26 cellular contexts compared by ENCODE assay signal in the genomic region with DNA sequence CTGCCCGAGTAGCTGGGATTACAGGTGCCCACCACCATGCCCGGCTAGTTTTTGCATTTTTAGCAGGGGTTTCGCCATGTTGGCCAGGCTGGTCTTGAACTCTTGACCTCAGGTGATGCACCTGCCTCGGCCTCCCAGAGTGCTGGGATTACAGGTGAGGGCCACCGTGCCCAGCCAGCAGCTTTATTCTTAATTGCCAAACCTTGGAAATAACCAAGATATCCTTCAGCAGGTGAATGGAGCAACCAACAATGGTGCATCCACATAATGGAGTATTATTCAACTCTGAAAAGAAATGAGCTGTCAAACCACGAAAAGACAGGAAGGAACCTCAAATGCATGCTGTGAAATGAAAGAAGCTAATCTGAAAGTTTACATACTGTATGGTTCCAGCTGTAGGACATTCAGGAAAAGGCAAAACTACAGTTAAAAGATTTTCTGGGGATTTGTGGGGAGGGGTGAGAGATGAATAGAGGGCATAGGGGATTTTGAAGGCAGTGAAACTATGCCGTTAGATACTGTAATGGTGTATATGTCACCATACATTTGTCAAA.
A peak's percentile ranks its signal among the peaks of the same experiment; 100 is the strongest.
DNase-seq lines count a peak whose midpoint lies in the region; ATAC-seq, FAIRE-seq and TF ChIP-seq lines count a peak whose summit lies in the region.
"Had no signal": no experiment of that assay in that cellular context is flagged by ENCODE, and none has a peak within 500 bp of the region (broad histone marks: within the 10 kb centered on the region; RNA-seq: fewer than 3 reads in every experiment).

No MANE protein-coding gene starts in this region.

- intact Hi-C loops in activated CD4-positive, alpha-beta T cell treated with anti-CD3 and anti-CD28 coated beads for 36 hours (cut with DNase I, micrococcal nuclease), result loop anchor here in 1 of 2 experiments (1.0 kb wide), 1 partner anchor 8 kb away; no protein-coding TSS in a partner anchor
- intact Hi-C loops in prostate gland (cut with DNase I), result no loop called here
- intact Hi-C loops in Right ventricle myocardium superior (cut with DNase I), result no loop called here

- peak; percentile 65 for FAIRE-seq in GM12891 (lab: Jason Lieb, UNC)
- FAIRE-seq: endothelial cell of umbilical vein had no signal

- POLR2A ChIA-PET in activated CD4-positive, alpha-beta T cell treated with anti-CD3 and anti-CD28 coated beads for 36 hours (lab: Charles Lee), result interaction anchor here (0.6 to 1.7 kb wide), 5 partner anchors 9 to 168 kb away, joined by 3 to 9 read pairs (median 4); no protein-coding TSS in a partner anchor
- POLR2A ChIA-PET in activated CD4-positive, alpha-beta memory T cell treated with anti-CD3 and anti-CD28 coated beads, Interleukin-2, amount 10 ng/mL, durations not matched to agents 7 days and 5 days (lab: Charles Lee), result interaction anchor here (1.0 to 7.4 kb wide), 13 partner anchors 9 to 383 kb away, joined by 3 to 80 read pairs (median 14); partner anchors contain the start of gene CCND2

- peaks cover 4% of the 10 kb centered on the region for H3K9me3 Mint-ChIP-seq in activated CD4-positive, alpha-beta T cell treated with anti-CD3 and anti-CD28 coated beads for 36 hours (ENCODE audit: low read depth)
- peaks cover 4% of the 10 kb centered on the region for H3K9me3 Mint-ChIP-seq in activated CD4-positive, alpha-beta memory T cell treated with anti-CD3 and anti-CD28 coated beads, Interleukin-2, amount 10 ng/mL, durations not matched to agents 7 days and 5 days
- H3K9me3 Mint-ChIP-seq in endodermal cell, result peaks cover 9% of the 10 kb centered on the region
- H3K9me3 Mint-ChIP-seq: dendritic cell treated with granulocyte-macrophage colony-stimulating factor and Interleukin-4, amounts not matched to agents 40 ng/mL and 50 ng/mL, for 4 days had no signal

- H3K4me1 Mint-ChIP-seq in activated CD4-positive, alpha-beta T cell treated with anti-CD3 and anti-CD28 coated beads for 36 hours, result peaks cover 79% of the 10 kb centered on the region
- H3K4me1 Mint-ChIP-seq in activated CD4-positive, alpha-beta memory T cell treated with anti-CD3 and anti-CD28 coated beads, Interleukin-2, amount 10 ng/mL, durations not matched to agents 7 days and 5 days, result peaks cover 90% of the 10 kb centered on the region
- H3K4me1 Mint-ChIP-seq in endodermal cell, result peaks cover 26% of the 10 kb centered on the region

- CTCF ChIA-PET in activated CD4-positive, alpha-beta T cell treated with anti-CD3 and anti-CD28 coated beads for 36 hours (lab: Charles Lee), result interaction anchor here (0.7 to 2.5 kb wide), 11 partner anchors 9 to 269 kb away, joined by 3 to 15 read pairs (median 4); no protein-coding TSS in a partner anchor
- CTCF ChIA-PET in activated CD4-positive, alpha-beta memory T cell treated with anti-CD3 and anti-CD28 coated beads, Interleukin-2, amount 10 ng/mL, durations not matched to agents 7 days and 5 days (lab: Charles Lee), result interaction anchor here (0.7 to 5.0 kb wide), 8 partner anchors 10 to 123 kb away, joined by 3 to 43 read pairs (median 7); no protein-coding TSS in a partner anchor

- TF ChIP-seq POLR2A in GM12891 (IDR thresholded peaks at IDR 0.05; ENCODE audit: low read depth, low read length) (no peak), prostate gland (IDR thresholded peaks at IDR 0.05) (no peak)

- H3K4me3 ChIP-seq in endodermal cell (ENCODE audit: low read length) (no peak overlapping the region), prostate gland (no peak overlapping the region)
- H3K4me3 ChIP-seq: smooth muscle cell, tibial artery had no signal

- H3K4me1 ChIP-seq in endodermal cell (ENCODE audit: control insufficient read depth, insufficient read depth, low read length) (no peaks in the 10 kb centered on the region), prostate gland (replicated peaks) (no peaks in the 10 kb centered on the region)
- H3K4me1 ChIP-seq: tibial artery had no signal

- 91 to 94% methylated on average over 4 to 6 of the region's 7 CpGs for WGBS in endodermal cell (ENCODE audit: insufficient coverage in 1 of 2, insufficient read length in 1 of 2), 2 experiments
- WGBS in prostate gland, result 95% methylated on average over 7 of the region's 7 CpGs

- H3K27me3 ChIP-seq in endodermal cell (ENCODE audit: control insufficient read depth, insufficient read depth, low read length, poor library complexity, severe bottlenecking), result no peaks in the 10 kb centered on the region
- no peaks in the 10 kb centered on the region for H3K27me3 ChIP-seq in prostate gland (replicated peaks; ENCODE audit: insufficient read depth)
- H3K27me3 ChIP-seq: tibial artery had no signal

- TF ChIP-seq CTCF in endodermal cell (conservative IDR thresholded peaks at IDR 0.05), result no peak
- no peak for TF ChIP-seq CTCF in prostate gland (IDR thresholded peaks at IDR 0.05)

- H3K27ac Mint-ChIP-seq in activated CD4-positive, alpha-beta T cell treated with anti-CD3 and anti-CD28 coated beads for 36 hours, result peak overlapping the region; percentile 95
- peak overlapping the region; percentile 93 for H3K27ac Mint-ChIP-seq in activated CD4-positive, alpha-beta memory T cell treated with anti-CD3 and anti-CD28 coated beads, Interleukin-2, amount 10 ng/mL, durations not matched to agents 7 days and 5 days
- H3K27ac Mint-ChIP-seq in endodermal cell, result no peak overlapping the region
- H3K27ac Mint-ChIP-seq: dendritic cell treated with granulocyte-macrophage colony-stimulating factor and Interleukin-4, amounts not matched to agents 40 ng/mL and 50 ng/mL, for 4 days had no signal

- no peak overlapping the region for H3K27ac ChIP-seq in endodermal cell (ENCODE audit: low read depth, low read length)
- H3K27ac ChIP-seq in prostate gland, result no peak overlapping the region
- H3K27ac ChIP-seq: 22Rv1, tibial artery, VCaP had no signal

- H3K36me3 Mint-ChIP-seq in activated CD4-positive, alpha-beta T cell treated with anti-CD3 and anti-CD28 coated beads for 36 hours (ENCODE audit: low read depth), result no peaks in the 10 kb centered on the region
- H3K36me3 Mint-ChIP-seq in activated CD4-positive, alpha-beta memory T cell treated with anti-CD3 and anti-CD28 coated beads, Interleukin-2, amount 10 ng/mL, durations not matched to agents 7 days and 5 days (ENCODE audit: low read depth), result peaks cover 25% of the 10 kb centered on the region
- H3K36me3 Mint-ChIP-seq in endodermal cell (ENCODE audit: low read depth), result peaks cover 2% of the 10 kb centered on the region

- no peaks in the 10 kb centered on the region for H3K27me3 Mint-ChIP-seq in activated CD4-positive, alpha-beta T cell treated with anti-CD3 and anti-CD28 coated beads for 36 hours
- H3K27me3 Mint-ChIP-seq in activated CD4-positive, alpha-beta memory T cell treated with anti-CD3 and anti-CD28 coated beads, Interleukin-2, amount 10 ng/mL, durations not matched to agents 7 days and 5 days, result no peaks in the 10 kb centered on the region
- peaks cover 13% of the 10 kb centered on the region for H3K27me3 Mint-ChIP-seq in endodermal cell (ENCODE audit: insufficient read depth)
- H3K27me3 Mint-ChIP-seq: stimulated activated naive CD8-positive, alpha-beta T cell treated with anti-CD3 and anti-CD28 coated beads, Interleukin-15, amount 100 ng/mL, for 72 hours had no signal

- DNase-seq in activated CD4-positive, alpha-beta T cell treated with anti-CD3 and anti-CD28 coated beads for 36 hours, result no peak
- DNase-seq in activated CD4-positive, alpha-beta T cell treated with anti-CD3 and anti-CD28 coated beads, Interleukin-2, amount 50 U/mL, for 1 hour, result no peak
- DNase-seq in GM12891 (ENCODE audit: insufficient read length, low spot score) (no peak), endodermal cell (peak; percentile 7), OCI-M1 (lab: John Stamatoyannopoulos, UW) (no peak), prostate gland (ENCODE audit: low spot score) (no peak), Right ventricle myocardium superior (no peak)
- DNase-seq in activated CD4-positive, alpha-beta memory T cell treated with anti-CD3 and anti-CD28 coated beads, Interleukin-2, amount 10 ng/mL, durations not matched to agents 7 days and 5 days, result no peak
- DNase-seq: activated effector memory CD4-positive, alpha-beta T cell treated with anti-CD3 and anti-CD28 coated beads, Interleukin-2, amount 50 U/mL, for 16 hours; aorta; DMS53; glutamatergic neuron; IMR-90; MM.1S; NCI-H2171; NCI-H524 treated with DMSO at 0.1 percent for 48 hours; occipital lobe; retina; stimulated activated CD4-positive, alpha-beta T cell treated with anti-CD3 and anti-CD28 coated beads, Interleukin-2, amount 100 ng/mL, for 48 hours; stimulated activated naive CD8-positive, alpha-beta T cell treated with anti-CD3 and anti-CD28 coated beads, Interleukin-15, amount 100 ng/mL, for 72 hours; tibial artery had no signal

- no peaks in the 10 kb centered on the region for H3K36me3 ChIP-seq in endodermal cell (ENCODE audit: control insufficient read depth, insufficient read depth, low read length)
- H3K36me3 ChIP-seq in prostate gland, result no peaks in the 10 kb centered on the region
- H3K36me3 ChIP-seq: tibial artery had no signal

- no peak for ATAC-seq in activated CD4-positive, alpha-beta T cell treated with anti-CD3 and anti-CD28 coated beads for 36 hours
- ATAC-seq in Right ventricle myocardium superior (ENCODE audit: poor library complexity), result no peak

- no peak overlapping the region for H3K4me3 Mint-ChIP-seq in activated CD4-positive, alpha-beta T cell treated with anti-CD3 and anti-CD28 coated beads for 36 hours
- H3K4me3 Mint-ChIP-seq in activated CD4-positive, alpha-beta memory T cell treated with anti-CD3 and anti-CD28 coated beads, Interleukin-2, amount 10 ng/mL, durations not matched to agents 7 days and 5 days, result no peak overlapping the region
- H3K4me3 Mint-ChIP-seq in endodermal cell, result no peak overlapping the region
- H3K4me3 Mint-ChIP-seq: dendritic cell treated with granulocyte-macrophage colony-stimulating factor and Interleukin-4, amounts not matched to agents 40 ng/mL and 50 ng/mL, for 4 days had no signal

- H3K9me3 ChIP-seq in endodermal cell (ENCODE audit: control insufficient read depth, low read length) (no peaks in the 10 kb centered on the region), prostate gland (no peaks in the 10 kb centered on the region)
- H3K9me3 ChIP-seq: tibial artery had no signal

- H3K9ac ChIP-seq in endodermal cell (ENCODE audit: extremely low read depth, low read length, poor library complexity, severe bottlenecking), result no peak overlapping the region

TF ChIP-seq in GM12891, 5 proteins besides CTCF, POLR2A, EP300 and RAD21:
- TF ChIP-seq SPI1 (IDR thresholded peaks at IDR 0.05; ENCODE audit: low read depth, low read length) (no peak), POLR2AphosphoS5 (IDR thresholded peaks at IDR 0.05; ENCODE audit: low read depth, low read length) (no peak), POU2F2 (IDR thresholded peaks at IDR 0.05; ENCODE audit: low read depth, low read length) (no peak), PAX5 (IDR thresholded peaks at IDR 0.05; ENCODE audit: insufficient read depth, low read length, severe bottlenecking) (no peak), TAF1 (IDR thresholded peaks at IDR 0.05; ENCODE audit: low read depth, low read length) (no peak)
